1 cellular context compared by ENCODE assay signal in genomic region chr19:2043269-2043641, GRCh38.
TF ChIP-seq lines count a peak whose summit lies in the region.

No MANE protein-coding gene starts in this region.

TF ChIP-seq in A549, 52 proteins besides CTCF, POLR2A, EP300 and RAD21 (continued from another document):
- TF ChIP-seq REST (IDR thresholded peaks at IDR 0.05) (no peak), TP53 (CRISPR knock-in tag; IDR thresholded peaks at IDR 0.05) (no peak), ATOH8 (CRISPR knock-in tag; IDR thresholded peaks at IDR 0.05; ENCODE audit: low read depth) (no peak), CEBPB (IDR thresholded peaks at IDR 0.05) (no peak), RNF2 (IDR thresholded peaks at IDR 0.05; ENCODE audit: borderline replicate concordance, low read depth) (no peak), HOXB5 (CRISPR knock-in tag; IDR thresholded peaks at IDR 0.05) (no peak), GATA3 (IDR thresholded peaks at IDR 0.05; ENCODE audit: borderline replicate concordance) (no peak), SREBF2 (IDR thresholded peaks at IDR 0.05) (no peak), KDM5A (IDR thresholded peaks at IDR 0.05) (no peak), BHLHE40 (IDR thresholded peaks at IDR 0.05; ENCODE audit: low read depth, low read length) (no peak)
